In genomic region chr3:126132751-126133511, GRCh38 we compare ENCODE assay signal across 10 cellular contexts. TPM values are rescaled to one million over a fixed set of nuclear protein-coding genes. Genes with fewer than 3 reads are reported as not detected.
DNase-seq lines count a peak whose midpoint lies in the region; ATAC-seq and TF ChIP-seq lines count a peak whose summit lies in the region.
"Had no signal": no experiment of that assay in that cellular context is flagged by ENCODE, and none has a peak within 500 bp of the region (broad histone marks: within the 10 kb centered on the region; RNA-seq: fewer than 3 reads in every experiment).

No MANE protein-coding gene starts in this region.

- H3K36me3 ChIP-seq in Panc1 (ENCODE audit: control insufficient read depth, insufficient read depth, low read length) (no peaks in the 10 kb centered on the region), smooth muscle cell (ENCODE audit: low read depth) (no peaks in the 10 kb centered on the region)

- in situ Hi-C loops in Panc1 (cut with HindIII; ENCODE audit: low pct_unique_long_range_greater_than_20kb, low sequenced_read_pairs): no loop called here

- H3K27ac ChIP-seq in Panc1 (ENCODE audit: low read length) (no peak overlapping the region), smooth muscle cell (ENCODE audit: low read depth) (no peak overlapping the region)

- POLR2A ChIA-PET in Panc1 (lab: Charles Lee): no interaction called here

- BruUV-seq in Panc1 (replicated peaks; lab: Mats Ljungman, UMichigan): no TSS peak

- no peak overlapping the region for H3K9ac ChIP-seq in smooth muscle cell (ENCODE audit: low read depth)

- ATAC-seq in Panc1 (peak; percentile 11; the same call in 1 of the 2 replicates), Right ventricle myocardium superior (ENCODE audit: poor library complexity) (no peak)

- H2AFZ ChIP-seq in smooth muscle cell (ENCODE audit: low read depth): no peak overlapping the region

- H3K4me3 ChIP-seq in Panc1 (ENCODE audit: low read depth in 2 of 2, low read length in 2 of 2) (no peak overlapping the region), fibroblast of pulmonary artery (replicated peaks; ENCODE audit: low read depth, low read length) (no peak overlapping the region), smooth muscle cell (no peak overlapping the region)

- CTCF ChIA-PET in Panc1 (lab: Charles Lee): interaction anchor here (0.6 to 2.3 kb wide), 7 partner anchors 15 to 259 kb away, joined by 3 to 22 read pairs (median 3); no protein-coding TSS in a partner anchor

- TF ChIP-seq CTCF in Panc1 (IDR thresholded peaks at IDR 0.05): peak; percentile 82
- peak; percentile 48 for TF ChIP-seq CTCF in fibroblast of pulmonary artery (IDR thresholded peaks at IDR 0.05; ENCODE audit: low read length, missing control alignments)
- TF ChIP-seq CTCF in smooth muscle cell (IDR thresholded peaks at IDR 0.05; ENCODE audit: borderline replicate concordance, insufficient read depth, poor library complexity, severe bottlenecking): peak; percentile 26

- no peaks in the 10 kb centered on the region for H4K20me1 ChIP-seq in smooth muscle cell (ENCODE audit: low read depth)

- 42% methylated on average over 14 of the region's 14 CpGs for WGBS in smooth muscle cell (ENCODE audit: low lambda C conversion rate)

- H3K9me3 ChIP-seq in Panc1 (ENCODE audit: control insufficient read depth, insufficient read depth, low read depth, low read length): no peaks in the 10 kb centered on the region
- no peaks in the 10 kb centered on the region for H3K9me3 ChIP-seq in smooth muscle cell (replicated peaks; ENCODE audit: low read depth)

- H3K4me2 ChIP-seq in smooth muscle cell: no peak overlapping the region

- intact Hi-C loops in Panc1 (cut with micrococcal nuclease; ENCODE audit: unreplicated experiment): no loop called here
- intact Hi-C loops in Right ventricle myocardium superior (cut with DNase I): loop anchor here (5.0 kb wide), 2 partner anchors 64 to 259 kb away; partner anchors contain the start of gene CFAP100

- H3K4me1 ChIP-seq in Panc1 (ENCODE audit: control insufficient read depth, insufficient read depth, low read length): no peaks in the 10 kb centered on the region; the same call in 1 of the 2 replicates
- no peaks in the 10 kb centered on the region for H3K4me1 ChIP-seq in smooth muscle cell (ENCODE audit: low read depth)

- DNase-seq in NCI-H1092 treated with DMSO at 0.1 percent for 48 hours (lab: John Stamatoyannopoulos, UW) (peak; percentile 1), NCI-H1092 (lab: John Stamatoyannopoulos, UW) (no peak), Panc1 (ENCODE audit: low read depth, low spot score) (no peak), fibroblast of pulmonary artery (ENCODE audit: low read depth) (peak; percentile 29), smooth muscle cell (lab: John Stamatoyannopoulos, UW; ENCODE audit: unreplicated experiment) (no peak), cerebellum (ENCODE audit: low spot score) (no peak), NOMO-1 (lab: John Stamatoyannopoulos, UW; ENCODE audit: unreplicated experiment in 2 of 2) (no peak), Right ventricle myocardium superior (no peak)
- DNase-seq: NCI-H2171 had no signal

- no peaks in the 10 kb centered on the region for H3K79me2 ChIP-seq in smooth muscle cell (ENCODE audit: low read depth)

- H3K27me3 ChIP-seq in Panc1 (ENCODE audit: control insufficient read depth, insufficient read depth, low read length): no peaks in the 10 kb centered on the region
- H3K27me3 ChIP-seq in smooth muscle cell (ENCODE audit: low read depth): peaks cover 1% of the 10 kb centered on the region

- H3F3A ChIP-seq in smooth muscle cell (ENCODE audit: low read depth): no peaks in the 10 kb centered on the region

RNA-seq across cellular contexts. Expression of gene ALDH1L1, which starts 47.5 kb away (rescaled TPM):
- total RNA-seq in Panc1 (2021; ENCODE audit: unreplicated experiment): 0.36 TPM
- not detected for polyA plus RNA-seq in Panc1 (2012; ENCODE audit: insufficient read length)
- total RNA-seq in smooth muscle cell: not detected in 2 replicates
- polyA plus RNA-seq in smooth muscle cell: 0.48 TPM in 1 of 2 replicates, not detected in the other
- total RNA-seq in cerebellum: 4.7 TPM
- 21.5 TPM for total RNA-seq in Right ventricle myocardium superior
- total RNA-seq: endothelial cell of umbilical vein had no signal
- polyA plus RNA-seq: endothelial cell of umbilical vein had no signal

RNA-seq across cellular contexts. Expression of gene SLC41A3, which starts 49.0 kb away (rescaled TPM):
- total RNA-seq in Panc1 (2021; ENCODE audit: unreplicated experiment) (39.0 TPM), smooth muscle cell (23.9 and 25.5 TPM in 2 replicates), cerebellum (46.5 TPM), Right ventricle myocardium superior (34.7 TPM)
- polyA plus RNA-seq in Panc1 (2012; ENCODE audit: insufficient read length): 43.3 TPM
- polyA plus RNA-seq in smooth muscle cell: 14.5 and 20.7 TPM in 2 replicates

Comparison
In these comparisons a context has a peak if more than half of its experiments do, and no peak if none do; other contexts are left out.
1. DNase-seq: peak in NCI-H1092 treated with DMSO at 0.1 percent for 48 hours (single experiment) and fibroblast of pulmonary artery (single experiment); none in NCI-H1092 (single experiment), Panc1 (single experiment), smooth muscle cell (single experiment), cerebellum (single experiment), NOMO-1 (0 of 2) and Right ventricle myocardium superior (single experiment).
2. CTCF ChIP-seq: peak in every context shown above with its lines; median percentile 82 in Panc1; 48 in fibroblast of pulmonary artery; 26 in smooth muscle cell.